Comparison of ENCODE assay signal across 14 cellular contexts in genomic region chr10:10786334-10787090, GRCh38.
DNase-seq lines count a peak whose midpoint lies in the region; ATAC-seq and TF ChIP-seq lines count a peak whose summit lies in the region.
"Had no signal": no experiment of that assay in that cellular context is flagged by ENCODE, and none has a peak within 500 bp of the region (broad histone marks: within the 10 kb centered on the region; RNA-seq: fewer than 3 reads in every experiment).

No MANE protein-coding gene starts in this region.

- no peak for ATAC-seq in gastrocnemius medialis
- ATAC-seq: naive thymus-derived CD8-positive, alpha-beta T cell had no signal

- H4K20me1 ChIP-seq in osteoblast (ENCODE audit: insufficient read depth, low read length) = no peaks in the 10 kb centered on the region

- H3K36me3 ChIP-seq in osteoblast (ENCODE audit: insufficient read depth, low read length) (no peaks in the 10 kb centered on the region), H7 (replicated peaks; ENCODE audit: control insufficient read depth, insufficient read depth, low read length) (no peaks in the 10 kb centered on the region), gastrocnemius medialis (no peaks in the 10 kb centered on the region)

- no peak overlapping the region for H3K4me3 ChIP-seq in epithelial cell of esophagus (ENCODE audit: low read length)
- H3K4me3 ChIP-seq in osteoblast (ENCODE audit: insufficient read depth, low read length) = no peak overlapping the region
- H3K4me3 ChIP-seq in H7 (ENCODE audit: insufficient read depth, low read depth, low read length) = no peak overlapping the region
- H3K4me3 ChIP-seq in gastrocnemius medialis = no peak overlapping the region

- no peaks in the 10 kb centered on the region for H3K9me3 ChIP-seq in osteoblast (ENCODE audit: low read depth, low read length)
- H3K9me3 ChIP-seq in gastrocnemius medialis = no peaks in the 10 kb centered on the region

- in situ Hi-C loops in gastrocnemius medialis (cut with MboI; ENCODE audit: low sequenced_read_pairs in 4 of 4) = no loop called here

- H2AFZ ChIP-seq in osteoblast (ENCODE audit: low read length) = no peak overlapping the region

- CTCF ChIA-PET in RWPE1 (lab: Yijun Ruan, JAX) = interaction anchor here (0.8 kb wide), 1 partner anchor 428 kb away, joined by 4 read pairs; no protein-coding TSS in a partner anchor

- intact Hi-C loops in gastrocnemius medialis (cut with DNase I; ENCODE audit: low total_unique reads) = no loop called here

- peak overlapping the region; percentile 71; the same call in 1 of the 2 replicates for H3K27ac ChIP-seq in RWPE1
- H3K27ac ChIP-seq in osteoblast (ENCODE audit: low read depth, low read length) = peak overlapping the region; percentile 66
- no peak overlapping the region for H3K27ac ChIP-seq in gastrocnemius medialis

- TF ChIP-seq CTCF in RWPE1 (conservative IDR thresholded peaks at IDR 0.05; ENCODE audit: low read depth) (no peak), epithelial cell of esophagus (IDR thresholded peaks at IDR 0.05; ENCODE audit: insufficient read depth, low read depth, low read length, missing control alignments) (no peak), osteoblast (IDR thresholded peaks at IDR 0.05; ENCODE audit: extremely low read depth, low read depth, low read length) (no peak), GM20000 (IDR thresholded peaks at IDR 0.05; ENCODE audit: extremely low read depth, missing control alignments) (no peak), gastrocnemius medialis (IDR thresholded peaks at IDR 0.05 in 4 of 5, conservative IDR thresholded peaks at IDR 0.05 in 1 of 5) (no peak)

- no peak for TF ChIP-seq POLR2A in gastrocnemius medialis (IDR thresholded peaks at IDR 0.05)

- no peaks in the 10 kb centered on the region for H3K79me2 ChIP-seq in osteoblast (ENCODE audit: insufficient read depth, low read length)

- peak overlapping the region; percentile 23 for H3K4me2 ChIP-seq in osteoblast (ENCODE audit: insufficient read depth, low read length)

- POLR2A ChIA-PET in RWPE1 (lab: Yijun Ruan, JAX; ENCODE audit: low non-redundant PET) = no interaction called here

- peaks cover 32% of the 10 kb centered on the region for H3K4me1 ChIP-seq in osteoblast (ENCODE audit: insufficient read depth, low read length)
- no peaks in the 10 kb centered on the region for H3K4me1 ChIP-seq in gastrocnemius medialis

- H3K27me3 ChIP-seq in osteoblast (ENCODE audit: insufficient read depth, low read length) (no peaks in the 10 kb centered on the region), H7 (ENCODE audit: control insufficient read depth, insufficient read depth, low read length) (no peaks in the 10 kb centered on the region), gastrocnemius medialis (no peaks in the 10 kb centered on the region)

- DNase-seq in H4 (ENCODE audit: low spot score) = peak; percentile 6
- peak; percentile 50 for DNase-seq in RWPE1 (ENCODE audit: low spot score)
- DNase-seq in epithelial cell of esophagus (ENCODE audit: low read depth) = peak; percentile 72
- DNase-seq in osteoblast (ENCODE audit: insufficient read length, low spot score, missing footprints) = no peak
- DNase-seq in H7 = no peak
- DNase-seq in GM20000 (ENCODE audit: low spot score) = no peak
- DNase-seq in gastrocnemius medialis = no peak
- no peak for DNase-seq in NCI-H1105 (lab: John Stamatoyannopoulos, UW)
- DNase-seq: activated CD4-positive, CD25-positive, alpha-beta regulatory T cell treated with anti-CD3 and anti-CD28 coated beads, Interleukin-2, amount 50 U/mL, for 72 hours; activated T-cell treated with anti-CD3 and anti-CD28 coated beads, Interleukin-2, amount 50 U/mL, for 1 hour; COR-L47; naive thymus-derived CD8-positive, alpha-beta T cell; NCI-H1417; NCI-H69 had no signal

Comparison
In these comparisons a context has a peak if more than half of its experiments do, and no peak if none do; other contexts are left out.
1. DNase-seq: peak in H4 (single experiment), RWPE1 (single experiment) and epithelial cell of esophagus (single experiment); none in osteoblast (single experiment), H7 (single experiment), GM20000 (single experiment), gastrocnemius medialis (0 of 2) and NCI-H1105 (single experiment).
2. H3K27ac ChIP-seq: peak in RWPE1 (single experiment) and osteoblast (single experiment); none in gastrocnemius medialis (0 of 4).